In genomic region chr6:14053776-14054175, GRCh38 we compare ENCODE assay signal across 17 cellular contexts.
"Had no signal": no experiment of that assay in that cellular context is flagged by ENCODE, and none has a peak within 500 bp of the region (broad histone marks: within the 10 kb centered on the region; RNA-seq: fewer than 3 reads in every experiment).

No MANE protein-coding gene starts in this region.

- DNase-seq: activated naive CD4-positive, alpha-beta T cell treated with Interleukin-2 at 50 U/mL for 16 hours; anterior cingulate cortex; brain microvascular endothelial cell; cortex of kidney; effector CD4-positive, alpha-beta T cell; kidney glomerular epithelial cell; nephron progenitor cell; occipital lobe; testis; upper lobe of left lung had no signal

- H3K27ac Mint-ChIP-seq: mesothelial cell of epicardium; nephron progenitor cell; progenitor cell of endocrine pancreas; stimulated activated naive CD8-positive, alpha-beta T cell treated with anti-CD3 and anti-CD28 coated beads, Interleukin-15, Interleukin-2, amounts not matched to agents 100 ng/mL and 50 ng/mL, for 24 hours; T-helper 2 cell treated with Interferon-gamma antibody and Interleukin-4, amounts not matched to agents 5 μg/mL and 100 μg/mL, for 36 hours had no signal

- H3K4me2 ChIP-seq: hepatocyte, smooth muscle cell had no signal

- H3K4me3 Mint-ChIP-seq: mesothelial cell of epicardium; nephron progenitor cell; stimulated activated naive CD8-positive, alpha-beta T cell treated with anti-CD3 and anti-CD28 coated beads, Interleukin-15, Interleukin-2, amounts not matched to agents 100 ng/mL and 50 ng/mL, for 24 hours; T-helper 2 cell treated with Interferon-gamma antibody and Interleukin-4, amounts not matched to agents 5 μg/mL and 100 μg/mL, for 36 hours had no signal

- H3K4me3 ChIP-seq: hepatocyte, right atrium auricular region, smooth muscle cell, testis, upper lobe of left lung had no signal

- H3K9me3 Mint-ChIP-seq: mesothelial cell of epicardium; nephron progenitor cell; stimulated activated naive CD8-positive, alpha-beta T cell treated with anti-CD3 and anti-CD28 coated beads, Interleukin-15, Interleukin-2, amounts not matched to agents 100 ng/mL and 50 ng/mL, for 24 hours; T-helper 2 cell treated with Interferon-gamma antibody and Interleukin-4, amounts not matched to agents 5 μg/mL and 100 μg/mL, for 36 hours had no signal

- H3K79me2 ChIP-seq: hepatocyte had no signal

- H3K27me3 ChIP-seq: right atrium auricular region, testis, upper lobe of left lung had no signal

- H3K9me3 ChIP-seq: right atrium auricular region, testis, upper lobe of left lung had no signal

- H3K4me1 Mint-ChIP-seq: mesothelial cell of epicardium had no signal

- H2AFZ ChIP-seq: hepatocyte had no signal

- H3K36me3 Mint-ChIP-seq: mesothelial cell of epicardium had no signal

- H3K4me1 ChIP-seq: right atrium auricular region, testis, upper lobe of left lung had no signal

- H3K27ac ChIP-seq: brain microvascular endothelial cell, hepatocyte, right atrium auricular region, testis, upper lobe of left lung had no signal

- H3K36me3 ChIP-seq: brain microvascular endothelial cell, right atrium auricular region, upper lobe of left lung had no signal
